In genomic region chr7:7971308-7972040, GRCh38 we compare ENCODE assay signal across 11 cellular contexts. TPM values are rescaled to one million over a fixed set of nuclear protein-coding genes. Genes with fewer than 3 reads are reported as not detected.
DNase-seq lines count a peak whose midpoint lies in the region; ATAC-seq, FAIRE-seq and TF ChIP-seq lines count a peak whose summit lies in the region.
"Had no signal": no experiment of that assay in that cellular context is flagged by ENCODE, and none has a peak within 500 bp of the region (broad histone marks: within the 10 kb centered on the region; RNA-seq: fewer than 3 reads in every experiment).

No MANE protein-coding gene starts in this region.

- H3K4me3 ChIP-seq in fibroblast of lung (replicated peaks in 1 of 4; ENCODE audit: control extremely low read depth in 1 of 4, insufficient read depth in 1 of 4, low read depth in 3 of 4, low read length in 4 of 4): peak overlapping the region in 2 of 4 experiments; percentile 67 to 79
- H3K4me3 ChIP-seq in skeletal muscle cell (ENCODE audit: low read depth, low read length): peak overlapping the region; percentile 20

- H3K9ac ChIP-seq in fibroblast of lung (ENCODE audit: insufficient read depth, low read length): no peak overlapping the region

- peak; percentile 50 for FAIRE-seq in GM12891 (lab: Jason Lieb, UNC)

- no peaks in the 10 kb centered on the region for H3K36me3 ChIP-seq in fibroblast of lung (ENCODE audit: control insufficient read depth, insufficient read depth, low read length)
- H3K36me3 ChIP-seq: heart left ventricle had no signal

- H3K4me1 ChIP-seq in fibroblast of lung (ENCODE audit: control insufficient read depth, extremely low read depth, insufficient read depth, low read length): no peaks in the 10 kb centered on the region

- DNase-seq in GM12891 (ENCODE audit: insufficient read length, low spot score) (no peak), NCI-H748 treated with DMSO at 0.1 percent for 48 hours (lab: John Stamatoyannopoulos, UW) (peak; percentile 31), fibroblast of lung (ENCODE audit: low read depth in 2 of 2) (no peak), skeletal muscle cell (ENCODE audit: low read depth) (no peak), NCI-H524 treated with DMSO at 0.1 percent for 48 hours (lab: John Stamatoyannopoulos, UW) (no peak), GM13976 (ENCODE audit: low spot score) (no peak), T-helper 9 cell (no peak)
- DNase-seq: activated CD4-positive, CD25-positive, alpha-beta regulatory T cell treated with anti-CD3 and anti-CD28 coated beads, Interleukin-2, amount 50 U/mL, for 72 hours; heart left ventricle had no signal

- H3K4me2 ChIP-seq in fibroblast of lung (ENCODE audit: extremely low read depth, insufficient read depth, low read length): peak overlapping the region; percentile 89

- no peak overlapping the region for H2AFZ ChIP-seq in fibroblast of lung (ENCODE audit: low read length)

- in situ Hi-C loops in GM13976 (cut with MboI; ENCODE audit: low sequenced_read_pairs, unreplicated experiment): loop anchor here (10.0 kb wide), 2 partner anchors 153 to 213 kb away; no protein-coding TSS in a partner anchor

- H3K27ac ChIP-seq in fibroblast of lung (ENCODE audit: insufficient read depth, low read length): no peak overlapping the region
- H3K27ac ChIP-seq: GM23248 had no signal

- peak; percentile 18; the same call in 1 of the 2 replicates for TF ChIP-seq POLR2A in GM12891 (IDR thresholded peaks at IDR 0.05; ENCODE audit: low read depth, low read length)

- ATAC-seq in HG02763 (IDR thresholded peaks at IDR 0.05; ENCODE audit: unreplicated experiment): no peak
- ATAC-seq: heart left ventricle had no signal

- TF ChIP-seq CTCF in fibroblast of lung (conservative IDR thresholded peaks at IDR 0.05 in 1 of 2, IDR thresholded peaks at IDR 0.05 in 1 of 2; ENCODE audit: low read depth in 1 of 2, low read length in 2 of 2) (no peak), GM13976 (IDR thresholded peaks at IDR 0.05; ENCODE audit: borderline replicate concordance, control extremely low read depth, extremely low read depth, insufficient read depth, missing control alignments) (no peak)

- H3K9me3 ChIP-seq in fibroblast of lung (ENCODE audit: control insufficient read depth, insufficient read depth, low read depth, low read length): no peaks in the 10 kb centered on the region
- H3K9me3 ChIP-seq: heart left ventricle had no signal

- no peaks in the 10 kb centered on the region for H3K27me3 ChIP-seq in fibroblast of lung (ENCODE audit: control insufficient read depth, insufficient read depth, low read length)
- H3K27me3 ChIP-seq: heart left ventricle had no signal

- peaks cover 4% of the 10 kb centered on the region for H3K79me2 ChIP-seq in fibroblast of lung (ENCODE audit: control insufficient read depth, insufficient read depth, low read length)

- no peaks in the 10 kb centered on the region for H4K20me1 ChIP-seq in fibroblast of lung (ENCODE audit: control insufficient read depth, extremely low read depth, insufficient read depth, low read length)

TF ChIP-seq in GM12891, 5 proteins besides CTCF, POLR2A, EP300 and RAD21:
- TF ChIP-seq SPI1 (IDR thresholded peaks at IDR 0.05; ENCODE audit: low read depth, low read length) (no peak), POU2F2 (IDR thresholded peaks at IDR 0.05; ENCODE audit: low read depth, low read length) (no peak), TAF1 (IDR thresholded peaks at IDR 0.05; ENCODE audit: low read depth, low read length) (no peak), POLR2AphosphoS5 (IDR thresholded peaks at IDR 0.05; ENCODE audit: low read depth, low read length) (no peak; the same call in 1 of the 2 replicates), PAX5 (IDR thresholded peaks at IDR 0.05; ENCODE audit: insufficient read depth, low read length, severe bottlenecking) (no peak)
TF ChIP-seq in GM12891: peak in this region for 0.

RNA-seq across cellular contexts. Expression of gene GLCCI1, which starts 2.9 kb away (rescaled TPM):
- 24.1 TPM for polyA plus RNA-seq in GM12891 (2012; ENCODE audit: low read depth, missing spikeins)
- total RNA-seq in fibroblast of lung: 6.7 and 8.3 TPM in 2 replicates
- polyA plus RNA-seq in fibroblast of lung: 4.4 and 6.1 TPM in 2 replicates
- polyA plus RNA-seq in fibroblast of lung (2012): 2.8 and 3.6 TPM in 2 replicates
- polyA minus RNA-seq in fibroblast of lung (ENCODE audit: low replicate concordance): 3.6 and 5.0 TPM in 2 replicates
